Comparison of ENCODE assay signal across 1 cellular context in the genomic region with DNA sequence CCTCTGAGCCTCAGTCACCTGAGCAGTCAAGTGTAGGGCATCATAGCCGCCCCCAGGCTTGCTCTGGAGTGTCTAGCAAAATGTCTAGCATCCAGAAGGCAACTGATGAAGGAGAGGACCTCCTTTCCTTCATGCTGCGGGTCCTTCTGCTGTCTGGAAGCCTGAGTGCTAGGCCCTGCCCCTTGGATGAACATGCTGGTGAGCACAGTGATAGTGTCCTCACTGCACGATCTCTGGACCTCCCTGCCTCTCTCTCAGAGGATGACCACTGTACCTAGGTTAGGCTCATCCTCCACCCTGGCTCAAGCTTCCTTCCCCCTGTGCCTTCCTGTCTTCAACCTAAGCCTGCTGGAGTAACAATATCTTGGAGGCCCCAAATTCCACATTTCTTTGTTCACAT.
TF ChIP-seq lines count a peak whose summit lies in the region.

No MANE protein-coding gene starts in this region.

TF ChIP-seq in HepG2, 621 proteins besides CTCF, POLR2A, EP300 and RAD21:
- no peak for TF ChIP-seq ZNF230 (CRISPR knock-in tag; IDR thresholded peaks at IDR 0.05)
- TF ChIP-seq, protein P1, sequence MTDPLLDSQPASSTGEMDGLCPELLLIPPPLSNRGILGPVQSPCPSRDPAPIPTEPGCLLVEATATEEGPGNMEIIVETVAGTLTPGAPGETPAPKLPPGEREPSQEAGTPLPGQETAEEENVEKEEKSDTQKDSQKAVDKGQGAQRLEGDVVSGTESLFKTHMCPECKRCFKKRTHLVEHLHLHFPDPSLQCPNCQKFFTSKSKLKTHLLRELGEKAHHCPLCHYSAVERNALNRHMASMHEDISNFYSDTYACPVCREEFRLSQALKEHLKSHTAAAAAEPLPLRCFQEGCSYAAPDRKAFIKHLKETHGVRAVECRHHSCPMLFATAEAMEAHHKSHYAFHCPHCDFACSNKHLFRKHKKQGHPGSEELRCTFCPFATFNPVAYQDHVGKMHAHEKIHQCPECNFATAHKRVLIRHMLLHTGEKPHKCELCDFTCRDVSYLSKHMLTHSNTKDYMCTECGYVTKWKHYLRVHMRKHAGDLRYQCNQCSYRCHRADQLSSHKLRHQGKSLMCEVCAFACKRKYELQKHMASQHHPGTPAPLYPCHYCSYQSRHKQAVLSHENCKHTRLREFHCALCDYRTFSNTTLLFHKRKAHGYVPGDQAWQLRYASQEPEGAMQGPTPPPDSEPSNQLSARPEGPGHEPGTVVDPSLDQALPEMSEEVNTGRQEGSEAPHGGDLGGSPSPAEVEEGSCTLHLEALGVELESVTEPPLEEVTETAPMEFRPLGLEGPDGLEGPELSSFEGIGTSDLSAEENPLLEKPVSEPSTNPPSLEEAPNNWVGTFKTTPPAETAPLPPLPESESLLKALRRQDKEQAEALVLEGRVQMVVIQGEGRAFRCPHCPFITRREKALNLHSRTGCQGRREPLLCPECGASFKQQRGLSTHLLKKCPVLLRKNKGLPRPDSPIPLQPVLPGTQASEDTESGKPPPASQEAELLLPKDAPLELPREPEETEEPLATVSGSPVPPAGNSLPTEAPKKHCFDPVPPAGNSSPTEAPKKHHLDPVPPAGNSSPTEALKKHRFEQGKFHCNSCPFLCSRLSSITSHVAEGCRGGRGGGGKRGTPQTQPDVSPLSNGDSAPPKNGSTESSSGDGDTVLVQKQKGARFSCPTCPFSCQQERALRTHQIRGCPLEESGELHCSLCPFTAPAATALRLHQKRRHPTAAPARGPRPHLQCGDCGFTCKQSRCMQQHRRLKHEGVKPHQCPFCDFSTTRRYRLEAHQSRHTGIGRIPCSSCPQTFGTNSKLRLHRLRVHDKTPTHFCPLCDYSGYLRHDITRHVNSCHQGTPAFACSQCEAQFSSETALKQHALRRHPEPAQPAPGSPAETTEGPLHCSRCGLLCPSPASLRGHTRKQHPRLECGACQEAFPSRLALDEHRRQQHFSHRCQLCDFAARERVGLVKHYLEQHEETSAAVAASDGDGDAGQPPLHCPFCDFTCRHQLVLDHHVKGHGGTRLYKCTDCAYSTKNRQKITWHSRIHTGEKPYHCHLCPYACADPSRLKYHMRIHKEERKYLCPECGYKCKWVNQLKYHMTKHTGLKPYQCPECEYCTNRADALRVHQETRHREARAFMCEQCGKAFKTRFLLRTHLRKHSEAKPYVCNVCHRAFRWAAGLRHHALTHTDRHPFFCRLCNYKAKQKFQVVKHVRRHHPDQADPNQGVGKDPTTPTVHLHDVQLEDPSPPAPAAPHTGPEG (CRISPR knock-in tag; IDR thresholded peaks at IDR 0.05), result no peak
- no peak for TF ChIP-seq TP53 (CRISPR knock-in tag; conservative IDR thresholded peaks at IDR 0.05)
- TF ChIP-seq ZNF660 (CRISPR knock-in tag; IDR thresholded peaks at IDR 0.05; ENCODE audit: borderline replicate concordance, low read depth), result no peak
- TF ChIP-seq, protein P2, sequence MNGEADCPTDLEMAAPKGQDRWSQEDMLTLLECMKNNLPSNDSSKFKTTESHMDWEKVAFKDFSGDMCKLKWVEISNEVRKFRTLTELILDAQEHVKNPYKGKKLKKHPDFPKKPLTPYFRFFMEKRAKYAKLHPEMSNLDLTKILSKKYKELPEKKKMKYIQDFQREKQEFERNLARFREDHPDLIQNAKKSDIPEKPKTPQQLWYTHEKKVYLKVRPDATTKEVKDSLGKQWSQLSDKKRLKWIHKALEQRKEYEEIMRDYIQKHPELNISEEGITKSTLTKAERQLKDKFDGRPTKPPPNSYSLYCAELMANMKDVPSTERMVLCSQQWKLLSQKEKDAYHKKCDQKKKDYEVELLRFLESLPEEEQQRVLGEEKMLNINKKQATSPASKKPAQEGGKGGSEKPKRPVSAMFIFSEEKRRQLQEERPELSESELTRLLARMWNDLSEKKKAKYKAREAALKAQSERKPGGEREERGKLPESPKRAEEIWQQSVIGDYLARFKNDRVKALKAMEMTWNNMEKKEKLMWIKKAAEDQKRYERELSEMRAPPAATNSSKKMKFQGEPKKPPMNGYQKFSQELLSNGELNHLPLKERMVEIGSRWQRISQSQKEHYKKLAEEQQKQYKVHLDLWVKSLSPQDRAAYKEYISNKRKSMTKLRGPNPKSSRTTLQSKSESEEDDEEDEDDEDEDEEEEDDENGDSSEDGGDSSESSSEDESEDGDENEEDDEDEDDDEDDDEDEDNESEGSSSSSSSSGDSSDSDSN (CRISPR knock-in tag; IDR thresholded peaks at IDR 0.05), result no peak
- TF ChIP-seq IKZF1 (IDR thresholded peaks at IDR 0.05), result no peak
